ENCODE assay signal across 15 cellular contexts in genomic region chr11:64641596-64642417, GRCh38. TPM values are rescaled to one million over a fixed set of nuclear protein-coding genes. Genes with fewer than 3 reads are reported as not detected.
A peak's percentile ranks its signal among the peaks of the same experiment; 100 is the strongest.
DNase-seq lines count a peak whose midpoint lies in the region; TF ChIP-seq lines count a peak whose summit lies in the region.
"Had no signal": no experiment of that assay in that cellular context is flagged by ENCODE, and none has a peak within 500 bp of the region (broad histone marks: within the 10 kb centered on the region; RNA-seq: fewer than 3 reads in every experiment).

No MANE protein-coding gene starts in this region.

- TF ChIP-seq CTCF in sigmoid colon (IDR thresholded peaks at IDR 0.05) = no peak

- H3K4me3 ChIP-seq in H7 (ENCODE audit: insufficient read depth, low read depth, low read length) = peak overlapping the region; percentile 29; the same call in 1 of the 2 replicates
- H3K4me3 ChIP-seq in NT2/D1 (ENCODE audit: insufficient read length, low read depth) = peak overlapping the region; percentile 58
- H3K4me3 ChIP-seq in iPS-11a (ENCODE audit: low read depth, low read length) = peak overlapping the region; percentile 10
- peak overlapping the region; percentile 60 to 76 (median 67) for H3K4me3 ChIP-seq in sigmoid colon
- H3K4me3 ChIP-seq: left lung had no signal

- 48 to 51% methylated on average over 11 of the region's 11 CpGs for WGBS in sigmoid colon, 2 donors

- TF ChIP-seq POLR2A in sigmoid colon (IDR thresholded peaks at IDR 0.05) = no peak

- intact Hi-C loops in sigmoid colon (cut with DNase I) = loop anchor here (2.0 kb wide), 1 partner anchor 33 kb away; no protein-coding TSS in a partner anchor

- TF ChIP-seq EP300 in sigmoid colon (IDR thresholded peaks at IDR 0.05) = no peak

- H3K36me3 ChIP-seq in H7 (replicated peaks; ENCODE audit: control insufficient read depth, insufficient read depth, low read length) (no peaks in the 10 kb centered on the region), NT2/D1 (ENCODE audit: insufficient read depth, insufficient read length, low read length) (no peaks in the 10 kb centered on the region), sigmoid colon (no peaks in the 10 kb centered on the region)
- H3K36me3 ChIP-seq: left lung had no signal

- H3K27me3 ChIP-seq in H7 (ENCODE audit: control insufficient read depth, insufficient read depth, low read length) (peaks cover 90% of the 10 kb centered on the region), NT2/D1 (ENCODE audit: insufficient read depth, insufficient read length) (peaks cover 55% of the 10 kb centered on the region), sigmoid colon (peaks cover 0 to 29% (median 5%) of the 10 kb centered on the region in 3 donors)

- peak overlapping the region in 3 of 4 donors; percentile 62 to 76 (median 67) for H3K27ac ChIP-seq in sigmoid colon
- H3K27ac ChIP-seq: left lung, SK-N-MC had no signal

- H3K4me1 ChIP-seq in NT2/D1 (ENCODE audit: insufficient read depth, insufficient read length) (peaks cover 17% of the 10 kb centered on the region), sigmoid colon (peaks cover 0 to 52% (median 45%) of the 10 kb centered on the region in 4 donors)

- H3K9me3 ChIP-seq in NT2/D1 (ENCODE audit: insufficient read depth, low read length) = 0 out of 2 replicates have a peak, but pooled peaks cover 6% of the 10 kb centered on the region
- no peaks in the 10 kb centered on the region for H3K9me3 ChIP-seq in sigmoid colon
- H3K9me3 ChIP-seq: left lung had no signal

- H3K9ac ChIP-seq in NT2/D1 (ENCODE audit: insufficient read length, low read depth) = peak overlapping the region; percentile 46

- DNase-seq in H7 (no peak), NT2/D1 (ENCODE audit: low read depth, low spot score) (no peak), sigmoid colon (no peak), kidney glomerular epithelial cell (lab: John Stamatoyannopoulos, UW) (no peak), SHP77 (lab: John Stamatoyannopoulos, UW) (no peak), NCI-H1436 (lab: John Stamatoyannopoulos, UW) (no peak)
- DNase-seq: activated gamma-delta T cell; amniotic stem cell; left lung; NCI-H82; stimulated activated CD4-positive, alpha-beta T cell treated with anti-CD3 and anti-CD28 coated beads, Interleukin-4, amount 100 ng/mL, for 1 hour; T-helper 9 cell had no signal

RNA-seq across cellular contexts. Expression of gene SLC22A12, which starts 50.8 kb away (rescaled TPM):
- not detected in 2 replicates for total RNA-seq in H7 (2014; rRNA removed; shearing (Covaris generic))
- total RNA-seq in sigmoid colon = not detected
- polyA plus RNA-seq in sigmoid colon = not detected
- total RNA-seq: left lung, skeletal muscle tissue had no signal

Comparison
In these comparisons a context has a peak if more than half of its experiments do, and no peak if none do; other contexts are left out.
1. H3K4me3 ChIP-seq: peak in every context shown above with its lines; median percentile 67 in sigmoid colon; 58 in NT2/D1; 29 in H7; 10 in iPS-11a.